In genomic region chr19:35509018-35509652, GRCh38 we compare ENCODE assay signal across 1 cellular context.
TF ChIP-seq lines count a peak whose summit lies in the region.

No MANE protein-coding gene starts in this region.

TF ChIP-seq in GM12878, 131 proteins besides CTCF, POLR2A, EP300 and RAD21 (continued from another document):
- TF ChIP-seq RELB (IDR thresholded peaks at IDR 0.05; ENCODE audit: low read depth), result no peak; the same call in 1 of the 2 replicates
- no peak for TF ChIP-seq NR2C2 (IDR thresholded peaks at IDR 0.05; ENCODE audit: borderline replicate concordance, control insufficient read depth, insufficient read length, low read depth)
- TF ChIP-seq BACH1 (IDR thresholded peaks at IDR 0.05; ENCODE audit: borderline replicate concordance), result no peak
- no peak for TF ChIP-seq KDM1A (IDR thresholded peaks at IDR 0.05; ENCODE audit: borderline replicate concordance)
- TF ChIP-seq EGR1 (IDR thresholded peaks at IDR 0.05; ENCODE audit: borderline replicate concordance in 1 of 2, low read depth in 2 of 2, low read length in 2 of 2), result no peak
- TF ChIP-seq HCFC1 (IDR thresholded peaks at IDR 0.05; ENCODE audit: low read length), result no peak
- no peak for TF ChIP-seq SRF (IDR thresholded peaks at IDR 0.05; ENCODE audit: low read depth in 2 of 2, low read length in 2 of 2)
- no peak for TF ChIP-seq SMC3 (IDR thresholded peaks at IDR 0.05; ENCODE audit: borderline replicate concordance, low read length)
- TF ChIP-seq PAX8 (IDR thresholded peaks at IDR 0.05), result no peak
- no peak for TF ChIP-seq E2F8 (IDR thresholded peaks at IDR 0.05; ENCODE audit: low read depth, partially characterized antibody)
- no peak for TF ChIP-seq TCF7 (IDR thresholded peaks at IDR 0.05; ENCODE audit: borderline replicate concordance)
- TF ChIP-seq IRF3 (IDR thresholded peaks at IDR 0.05), result no peak
- peak; percentile 59 for TF ChIP-seq USF1 (IDR thresholded peaks at IDR 0.05; ENCODE audit: borderline replicate concordance, extremely low read length, insufficient read depth, low read depth, low read length)
- TF ChIP-seq HDGF (IDR thresholded peaks at IDR 0.05), result no peak
- TF ChIP-seq IRF5 (IDR thresholded peaks at IDR 0.05; ENCODE audit: borderline replicate concordance), result no peak
- no peak for TF ChIP-seq BCL11A (IDR thresholded peaks at IDR 0.05; ENCODE audit: low read depth, low read length)
- TF ChIP-seq CHD4 (IDR thresholded peaks at IDR 0.05), result no peak
- TF ChIP-seq NR2F1 (conservative IDR thresholded peaks at IDR 0.05), result no peak
- no peak for TF ChIP-seq MTA3 (IDR thresholded peaks at IDR 0.05; ENCODE audit: borderline replicate concordance, low read length)
- no peak for TF ChIP-seq SPI1 (IDR thresholded peaks at IDR 0.05; ENCODE audit: borderline replicate concordance, insufficient read depth, low read depth, low read length)
- no peak for TF ChIP-seq NFXL1 (IDR thresholded peaks at IDR 0.05; ENCODE audit: borderline replicate concordance)
- no peak for TF ChIP-seq CUX1 (IDR thresholded peaks at IDR 0.05; ENCODE audit: insufficient replicate concordance, low read depth, low read length)
- TF ChIP-seq NBN (IDR thresholded peaks at IDR 0.05), result peak; percentile 7; the same call in 1 of the 2 replicates
- no peak for TF ChIP-seq MYB (IDR thresholded peaks at IDR 0.05; ENCODE audit: borderline replicate concordance, low read depth, low read length)
- no peak for TF ChIP-seq ZNF274 (IDR thresholded peaks at IDR 0.05; ENCODE audit: insufficient read depth, insufficient read length)
- TF ChIP-seq EZH2 (IDR thresholded peaks at IDR 0.05; ENCODE audit: borderline replicate concordance, control insufficient read depth, low read depth, low read length), result no peak
- TF ChIP-seq ATF2 (IDR thresholded peaks at IDR 0.05; ENCODE audit: low read length), result no peak
- TF ChIP-seq ZNF24 (IDR thresholded peaks at IDR 0.05), result no peak
- no peak for TF ChIP-seq POU2F2 (IDR thresholded peaks at IDR 0.05; ENCODE audit: borderline replicate concordance, low read depth, low read length)
- no peak for TF ChIP-seq STAT3 (IDR thresholded peaks at IDR 0.05; ENCODE audit: low read depth, low read length)
- TF ChIP-seq SKIL (IDR thresholded peaks at IDR 0.05; ENCODE audit: low read depth, poor library complexity, severe bottlenecking), result no peak
- no peak for TF ChIP-seq STAT1 (conservative IDR thresholded peaks at IDR 0.05)
